In the genomic region with DNA sequence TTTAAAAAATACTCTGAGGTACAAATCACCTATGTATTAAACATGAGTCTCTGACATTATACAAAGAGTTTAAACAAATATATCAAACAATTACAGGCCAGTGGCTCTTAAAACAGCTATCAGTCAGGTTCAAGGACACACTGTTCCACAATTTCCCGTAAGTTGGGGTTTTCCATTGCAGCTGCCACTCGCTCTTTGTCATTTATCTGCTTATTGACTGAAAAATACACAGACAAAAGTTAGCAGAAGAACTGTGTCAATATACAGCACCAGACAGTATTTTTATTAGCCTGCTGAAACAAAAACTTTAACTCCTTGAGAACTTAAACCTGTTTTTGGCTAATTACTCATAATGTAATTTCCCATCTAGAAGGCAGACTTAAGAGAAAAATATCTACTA, we compare ENCODE assay signal across 18 cellular contexts. TPM values are rescaled to one million over a fixed set of nuclear protein-coding genes. Genes with fewer than 3 reads are reported as not detected.
DNase-seq lines count a peak whose midpoint lies in the region; ATAC-seq, FAIRE-seq and TF ChIP-seq lines count a peak whose summit lies in the region.
"Had no signal": no experiment of that assay in that cellular context is flagged by ENCODE, and none has a peak within 500 bp of the region (broad histone marks: within the 10 kb centered on the region; RNA-seq: fewer than 3 reads in every experiment).

No MANE protein-coding gene starts in this region.

- H3K4me1 Mint-ChIP-seq in WTC11 = 0 out of 2 replicates have a peak, but pooled peaks cover 3% of the 10 kb centered on the region

- H3K27ac ChIP-seq in HepG2 (ENCODE audit: extremely low read length, insufficient read depth, low read length) (peak overlapping the region; percentile 37), spleen (peak overlapping the region in 7 of 8 donors; percentile 48 to 77 (median 58)), uterus (peak overlapping the region in 1 of 2 donors; percentile 29)

- H3K9ac ChIP-seq in HepG2 (ENCODE audit: insufficient read depth, low read depth, low read length) = no peak overlapping the region

- H3K9me3 Mint-ChIP-seq in WTC11 = no peaks in the 10 kb centered on the region
- H3K9me3 Mint-ChIP-seq: activated CD4-positive, alpha-beta memory T cell treated with anti-CD3 and anti-CD28 coated beads for 36 hours; activated naive CD8-positive, alpha-beta T cell treated with anti-CD3 and anti-CD28 coated beads, Interleukin-2, amount 10 ng/mL, durations not matched to agents 7 days and 5 days; naive thymus-derived CD4-positive, alpha-beta T cell had no signal

- peak overlapping the region; percentile 59 for H3K4me2 ChIP-seq in HepG2 (ENCODE audit: low read depth, low read length)

- no peaks in the 10 kb centered on the region for H3K9me3 ChIP-seq in HepG2 (ENCODE audit: low read length)
- H3K9me3 ChIP-seq in spleen = no peaks in the 10 kb centered on the region
- no peaks in the 10 kb centered on the region for H3K9me3 ChIP-seq in uterus
- H3K9me3 ChIP-seq: lower lobe of right lung, tibial artery had no signal

- in situ Hi-C loops in HepG2 (cut with HindIII; ENCODE audit: extremely low pct_ligation_motif_present, low pct_unique_long_range_greater_than_20kb) = no loop called here

- no peaks in the 10 kb centered on the region for H3K27me3 Mint-ChIP-seq in WTC11 (ENCODE audit: low read depth)
- H3K27me3 Mint-ChIP-seq: activated CD4-positive, alpha-beta memory T cell treated with anti-CD3 and anti-CD28 coated beads for 36 hours; activated naive CD8-positive, alpha-beta T cell treated with anti-CD3 and anti-CD28 coated beads, Interleukin-2, amount 10 ng/mL, durations not matched to agents 7 days and 5 days; naive thymus-derived CD4-positive, alpha-beta T cell had no signal

- H3K4me3 ChIP-seq in HepG2 (replicated peaks in 1 of 3; ENCODE audit: insufficient read depth in 1 of 3, low read depth in 2 of 3, low read length in 3 of 3) = peak overlapping the region in 1 of 3 experiments; percentile 0; a peak in 1 of 6 replicates
- H3K4me3 ChIP-seq in spleen = no peak overlapping the region
- H3K4me3 ChIP-seq in uterus = no peak overlapping the region
- H3K4me3 ChIP-seq: dorsolateral prefrontal cortex, lower lobe of right lung, tibial artery had no signal

- WGBS in HepG2 (ENCODE audit: low lambda C conversion rate) = 0% methylated on average over 2 of the region's 2 CpGs
- WGBS in spleen, 5 donors = 74 to 81% (median 77%) methylated on average over 2 of the region's 2 CpGs

- H3K4me1 ChIP-seq in HepG2 (ENCODE audit: insufficient read depth, low read length) (peaks cover 53% of the 10 kb centered on the region), spleen (peaks cover under 1 to 58% (median 18%) of the 10 kb centered on the region in 6 donors), uterus (peaks cover 0 to 9% of the 10 kb centered on the region in 2 donors)

- peaks cover 28% of the 10 kb centered on the region for H3K36me3 Mint-ChIP-seq in WTC11

- intact Hi-C loops in HepG2 (cut with micrococcal nuclease; ENCODE audit: unreplicated experiment) = loop anchor here (2.0 kb wide), 1 partner anchor 20 kb away; a partner anchor contains a TSS
- intact Hi-C loops in spleen (cut with DNase I; ENCODE audit: low total_unique reads) = no loop called here
- intact Hi-C loops in uterus (cut with DNase I; ENCODE audit: low total_unique reads) = no loop called here

- peak; percentile 94 for FAIRE-seq in HepG2 (lab: Jason Lieb, UNC)
- FAIRE-seq: bronchial epithelial cell had no signal

- TF ChIP-seq CTCF in WTC11 (IDR thresholded peaks at IDR 0.05) (no peak), HepG2 (CRISPR knock-in tag; IDR thresholded peaks at IDR 0.05) (no peak), spleen (IDR thresholded peaks at IDR 0.05 in 8 of 11, conservative IDR thresholded peaks at IDR 0.05 in 3 of 11) (no peak), uterus (IDR thresholded peaks at IDR 0.05) (no peak), GM10248 (IDR thresholded peaks at IDR 0.05; ENCODE audit: control extremely low read depth, extremely low read depth, low read depth, missing control alignments) (no peak)

- no peak overlapping the region for H3K27ac Mint-ChIP-seq in WTC11
- H3K27ac Mint-ChIP-seq: activated CD4-positive, alpha-beta memory T cell treated with anti-CD3 and anti-CD28 coated beads for 36 hours; activated naive CD8-positive, alpha-beta T cell treated with anti-CD3 and anti-CD28 coated beads, Interleukin-2, amount 10 ng/mL, durations not matched to agents 7 days and 5 days had no signal

- no peaks in the 10 kb centered on the region for H3K27me3 ChIP-seq in HepG2 (ENCODE audit: control insufficient read depth in 1 of 2, insufficient read depth in 2 of 2, low read length in 2 of 2)
- no peaks in the 10 kb centered on the region for H3K27me3 ChIP-seq in spleen (replicated peaks in 1 of 7)
- no peaks in the 10 kb centered on the region for H3K27me3 ChIP-seq in uterus
- H3K27me3 ChIP-seq: dorsolateral prefrontal cortex, tibial artery had no signal

- POLR2A ChIA-PET in WTC11 (lab: Charles Lee) (no interaction called here), HepG2 (lab: Yijun Ruan, JAX) (interaction anchor here (1.5 to 6.9 kb wide), 3 partner anchors 21 to 462 kb away, joined by 3 to 88 read pairs (median 12); a partner anchor contains a TSS), GM10248 (lab: Yijun Ruan, JAX) (no interaction called here)

- peak; percentile 45 for DNase-seq in SHP77 treated with DMSO at 0.1 percent for 48 hours (lab: John Stamatoyannopoulos, UW)
- DNase-seq in SHP77 (lab: John Stamatoyannopoulos, UW) = no peak
- no peak for DNase-seq in WTC11 (ENCODE audit: low spot score)
- peak; percentile 91 for DNase-seq in HepG2 (ENCODE audit: low spot score)
- DNase-seq in spleen = no peak
- no peak for DNase-seq in uterus
- DNase-seq in GM10248 (ENCODE audit: extremely low spot score) = no peak
- DNase-seq in NCI-H2171 (lab: John Stamatoyannopoulos, UW) = no peak
- DNase-seq: activated CD4-positive, alpha-beta memory T cell treated with anti-CD3 and anti-CD28 coated beads for 36 hours; activated naive CD8-positive, alpha-beta T cell treated with anti-CD3 and anti-CD28 coated beads, Interleukin-2, amount 10 ng/mL, durations not matched to agents 7 days and 5 days; activated T-cell treated with anti-CD3 and anti-CD28 coated beads, Interleukin-2, amount 50 U/mL, for 48 hours; dorsolateral prefrontal cortex; lower lobe of right lung; naive thymus-derived CD4-positive, alpha-beta T cell; NCI-H1436; tibial artery had no signal

- no peaks in the 10 kb centered on the region for H3K79me2 ChIP-seq in HepG2 (ENCODE audit: insufficient read depth, low read length)

- TF ChIP-seq POLR2A in HepG2 (IDR thresholded peaks at IDR 0.05; ENCODE audit: insufficient read depth in 1 of 2, low read depth in 2 of 2, low read length in 2 of 2) (no peak), spleen (IDR thresholded peaks at IDR 0.05) (no peak), uterus (IDR thresholded peaks at IDR 0.05) (no peak)

- ATAC-seq in WTC11 = no peak
- peak; percentile 74 for ATAC-seq in HepG2
- ATAC-seq: esophagus mucosa; naive thymus-derived CD4-positive, alpha-beta T cell had no signal

- TF ChIP-seq RAD21 in HepG2 (CRISPR knock-in tag; IDR thresholded peaks at IDR 0.05) = no peak

- H3K4me3 Mint-ChIP-seq in WTC11 = no peak overlapping the region
- H3K4me3 Mint-ChIP-seq: activated CD4-positive, alpha-beta memory T cell treated with anti-CD3 and anti-CD28 coated beads for 36 hours; activated naive CD8-positive, alpha-beta T cell treated with anti-CD3 and anti-CD28 coated beads, Interleukin-2, amount 10 ng/mL, durations not matched to agents 7 days and 5 days; naive thymus-derived CD4-positive, alpha-beta T cell had no signal

- H3K36me3 ChIP-seq in HepG2 (replicated peaks in 1 of 2; ENCODE audit: control insufficient read depth in 1 of 2, insufficient read depth in 2 of 2, low read length in 2 of 2) (peaks cover 3 to 5% of the 10 kb centered on the region in 2 experiments; a peak in 2 of 5 replicates), spleen (peaks cover 0 to 66% (median 22%) of the 10 kb centered on the region in 6 donors), uterus (no peaks in the 10 kb centered on the region)

- BruUV-seq in HepG2 (replicated peaks; lab: Mats Ljungman, UMichigan) = no TSS peak

- TF ChIP-seq EP300 in HepG2 (IDR thresholded peaks at IDR 0.05; ENCODE audit: low read depth in 2 of 2, low read length in 2 of 2) (peak; percentile 26 to 96; a peak in 2 of 4 replicates), HepG2 (CRISPR knock-in tag; IDR thresholded peaks at IDR 0.05; ENCODE audit: borderline replicate concordance) (peak; percentile 93)

- CTCF ChIA-PET in WTC11 (lab: Charles Lee) = no interaction called here
- CTCF ChIA-PET in HepG2 (lab: Yijun Ruan, JAX; ENCODE audit: low intra/inter-chr PET ratio, low total read pairs) = no interaction called here
- CTCF ChIA-PET in GM10248 (lab: Yijun Ruan, JAX) = interaction anchor here (0.7 to 2.0 kb wide), 6 partner anchors 11 to 463 kb away, joined by 3 to 7 read pairs (median 4); a partner anchor contains a TSS

- no peak overlapping the region for H2AFZ ChIP-seq in HepG2 (ENCODE audit: low read length)

- no peaks in the 10 kb centered on the region for H4K20me1 ChIP-seq in HepG2 (ENCODE audit: insufficient read depth, low read length)

RNA-seq across cellular contexts. Expression of a gene that starts 20.8 kb away (rescaled TPM):
- total RNA-seq in WTC11 (2021) = 67.6 to 73.6 TPM (median 72.3 TPM) in 3 replicates
- 100 and 114 TPM in 2 replicates for total RNA-seq in HepG2 (2016; rRNA removed; fragmentation: Illumina TruSeq; extraction: Trizol)
- 117 and 120 TPM in 2 replicates for total RNA-seq in HepG2 (2016; cell fraction: cytosol; rRNA removed; fragmentation: Illumina TruSeq; extraction: Trizol; ENCODE audit: low read depth)
- total RNA-seq in HepG2 (2016; cell fraction: insoluble cytoplasmic fraction; rRNA removed; fragmentation: Illumina TruSeq; extraction: Trizol) = 104 and 128 TPM in 2 replicates
- total RNA-seq in HepG2 (2016; cell fraction: membrane; rRNA removed; fragmentation: Illumina TruSeq; extraction: Trizol) = 188 and 189 TPM in 2 replicates
- total RNA-seq in HepG2 (2016; cell fraction: nucleus; rRNA removed; fragmentation: Illumina TruSeq; extraction: Trizol) = 45.9 and 47.2 TPM in 2 replicates
- polyA plus RNA-seq in HepG2 (2011; rRNA removed) = 60.7 and 83.0 TPM in 2 replicates
- 47.8 and 57.9 TPM in 2 replicates for polyA plus RNA-seq in HepG2 (2011; cell fraction: cytosol; rRNA removed)
- polyA plus RNA-seq in HepG2 (2011; cell fraction: nucleus; rRNA removed) = 10.1 and 17.2 TPM in 2 replicates
- 66.7 and 86.2 TPM in 2 replicates for polyA plus RNA-seq in HepG2 (2012)
- 136 and 156 TPM in 2 replicates for polyA plus RNA-seq in HepG2 (2016; cell fraction: cytosol; fragmentation: Illumina TruSeq; extraction: Trizol; ENCODE audit: low read depth)
- 144 and 157 TPM in 2 replicates for polyA plus RNA-seq in HepG2 (2016; cell fraction: insoluble cytoplasmic fraction; fragmentation: Illumina TruSeq; extraction: Trizol; ENCODE audit: low read depth)
- 185 and 196 TPM in 2 replicates for polyA plus RNA-seq in HepG2 (2016; cell fraction: membrane; fragmentation: Illumina TruSeq; extraction: Trizol; ENCODE audit: low read depth)
- polyA plus RNA-seq in HepG2 (2016; cell fraction: nucleus; fragmentation: Illumina TruSeq; extraction: Trizol; ENCODE audit: insufficient read depth, low read depth) = 78.4 and 88.1 TPM in 2 replicates
- polyA minus RNA-seq in HepG2 (2011; rRNA and poly(A)+ RNA removed; ENCODE audit: low replicate concordance) = 5.8 and 12.6 TPM in 2 replicates
- polyA minus RNA-seq in HepG2 (2011; cell fraction: cytosol; rRNA and poly(A)+ RNA removed) = 13.1 and 13.5 TPM in 2 replicates
- polyA minus RNA-seq in HepG2 (2011; cell fraction: nucleus; rRNA and poly(A)+ RNA removed) = 11.3 and 13.7 TPM in 2 replicates
- total RNA-seq in spleen = 100 to 1,000 TPM in 1 of 7 donors, 10 to 100 TPM in 6; 42.2 to 112 (median 53.4) TPM
- polyA plus RNA-seq in spleen = 100 to 1,000 TPM; 109 to 129 (median 122) TPM
- total RNA-seq in uterus = 10 to 100 TPM; 21.4 to 53.8 (median 34.3) TPM

RNA-seq across cellular contexts. Expression of a gene that starts 23.0 kb away (rescaled TPM):
- total RNA-seq in WTC11 (2021) = 60.2 to 65.7 TPM (median 61.8 TPM) in 3 replicates
- total RNA-seq in HepG2 (2016; rRNA removed; fragmentation: Illumina TruSeq; extraction: Trizol) = 29.3 and 58.2 TPM in 2 replicates
- 12.4 and 14.5 TPM in 2 replicates for total RNA-seq in HepG2 (2016; cell fraction: cytosol; rRNA removed; fragmentation: Illumina TruSeq; extraction: Trizol; ENCODE audit: low read depth)
- total RNA-seq in HepG2 (2016; cell fraction: insoluble cytoplasmic fraction; rRNA removed; fragmentation: Illumina TruSeq; extraction: Trizol) = 28.7 and 54.5 TPM in 2 replicates
- total RNA-seq in HepG2 (2016; cell fraction: membrane; rRNA removed; fragmentation: Illumina TruSeq; extraction: Trizol) = 20.0 and 22.0 TPM in 2 replicates
- total RNA-seq in HepG2 (2016; cell fraction: nucleus; rRNA removed; fragmentation: Illumina TruSeq; extraction: Trizol) = 37.1 and 41.6 TPM in 2 replicates
- 60.1 and 63.5 TPM in 2 replicates for polyA plus RNA-seq in HepG2 (2011; rRNA removed)
- polyA plus RNA-seq in HepG2 (2011; cell fraction: cytosol; rRNA removed) = 48.1 and 49.3 TPM in 2 replicates
- polyA plus RNA-seq in HepG2 (2011; cell fraction: nucleus; rRNA removed) = 116 and 118 TPM in 2 replicates
- 46.7 and 52.1 TPM in 2 replicates for polyA plus RNA-seq in HepG2 (2012)
- 14.2 and 16.4 TPM in 2 replicates for polyA plus RNA-seq in HepG2 (2016; cell fraction: cytosol; fragmentation: Illumina TruSeq; extraction: Trizol; ENCODE audit: low read depth)
- polyA plus RNA-seq in HepG2 (2016; cell fraction: insoluble cytoplasmic fraction; fragmentation: Illumina TruSeq; extraction: Trizol; ENCODE audit: low read depth) = 117 and 119 TPM in 2 replicates
- 22.7 and 27.4 TPM in 2 replicates for polyA plus RNA-seq in HepG2 (2016; cell fraction: membrane; fragmentation: Illumina TruSeq; extraction: Trizol; ENCODE audit: low read depth)
- 118 and 124 TPM in 2 replicates for polyA plus RNA-seq in HepG2 (2016; cell fraction: nucleus; fragmentation: Illumina TruSeq; extraction: Trizol; ENCODE audit: insufficient read depth, low read depth)
- polyA minus RNA-seq in HepG2 (2011; rRNA and poly(A)+ RNA removed; ENCODE audit: low replicate concordance) = 89.7 and 117 TPM in 2 replicates
- 36.7 and 43.3 TPM in 2 replicates for polyA minus RNA-seq in HepG2 (2011; cell fraction: cytosol; rRNA and poly(A)+ RNA removed)
- polyA minus RNA-seq in HepG2 (2011; cell fraction: nucleus; rRNA and poly(A)+ RNA removed) = 56.4 and 70.6 TPM in 2 replicates
- total RNA-seq in spleen = 100 to 1,000 TPM in 6 of 7 donors, 10 to 100 TPM in 1; 99.9 to 161 (median 134) TPM
- polyA plus RNA-seq in spleen = 10 to 100 TPM; 45.5 to 73.7 (median 58.0) TPM
- total RNA-seq in uterus = 100 to 1,000 TPM in 2 of 4 donors, 10 to 100 TPM in 2; 74.5 to 178 (median 95.5) TPM

RNA-seq across cellular contexts. Expression of a gene that starts 26.5 kb away (rescaled TPM):
- total RNA-seq in WTC11 (2021) (1.0 to 2.3 TPM (median 1.5 TPM) in 3 replicates), HepG2 (2016; rRNA removed; fragmentation: Illumina TruSeq; extraction: Trizol) (0.14 and 0.33 TPM in 2 replicates), spleen (10 to 100 TPM; 12.2 to 38.3 (median 20.6) TPM), uterus (1 to 10 TPM in 3 of 4 donors, under 1 TPM in 1; 0.88 to 5.3 (median 1.4) TPM)
- not detected in 2 replicates for total RNA-seq in HepG2 (2016; cell fraction: cytosol; rRNA removed; fragmentation: Illumina TruSeq; extraction: Trizol; ENCODE audit: low read depth)
- 0.09 TPM in 1 of 2 replicates, not detected in the other for total RNA-seq in HepG2 (2016; cell fraction: insoluble cytoplasmic fraction; rRNA removed; fragmentation: Illumina TruSeq; extraction: Trizol)
- not detected in 2 replicates for total RNA-seq in HepG2 (2016; cell fraction: membrane; rRNA removed; fragmentation: Illumina TruSeq; extraction: Trizol)
- total RNA-seq in HepG2 (2016; cell fraction: nucleus; rRNA removed; fragmentation: Illumina TruSeq; extraction: Trizol) = not detected in 2 replicates
- polyA plus RNA-seq in HepG2 (2011; rRNA removed) (0.63 and 1.3 TPM in 2 replicates), spleen (1 to 10 TPM; 4.9 to 7.6 (median 6.0) TPM)
- 0.43 and 1.0 TPM in 2 replicates for polyA plus RNA-seq in HepG2 (2011; cell fraction: cytosol; rRNA removed)
- 1.5 and 4.0 TPM in 2 replicates for polyA plus RNA-seq in HepG2 (2011; cell fraction: nucleus; rRNA removed)
- 1.0 and 1.1 TPM in 2 replicates for polyA plus RNA-seq in HepG2 (2012)
- not detected in 2 replicates for polyA plus RNA-seq in HepG2 (2016; cell fraction: cytosol; fragmentation: Illumina TruSeq; extraction: Trizol; ENCODE audit: low read depth)
- 0.14 TPM in 1 of 2 replicates, not detected in the other for polyA plus RNA-seq in HepG2 (2016; cell fraction: insoluble cytoplasmic fraction; fragmentation: Illumina TruSeq; extraction: Trizol; ENCODE audit: low read depth)
- polyA plus RNA-seq in HepG2 (2016; cell fraction: membrane; fragmentation: Illumina TruSeq; extraction: Trizol; ENCODE audit: low read depth) = not detected in 2 replicates
- 0.13 and 0.64 TPM in 2 replicates for polyA plus RNA-seq in HepG2 (2016; cell fraction: nucleus; fragmentation: Illumina TruSeq; extraction: Trizol; ENCODE audit: insufficient read depth, low read depth)
- 0.74 and 9.0 TPM in 2 replicates for polyA minus RNA-seq in HepG2 (2011; rRNA and poly(A)+ RNA removed; ENCODE audit: low replicate concordance)
- 0.69 and 0.97 TPM in 2 replicates for polyA minus RNA-seq in HepG2 (2011; cell fraction: cytosol; rRNA and poly(A)+ RNA removed)
- polyA minus RNA-seq in HepG2 (2011; cell fraction: nucleus; rRNA and poly(A)+ RNA removed) = 1.5 and 2.6 TPM in 2 replicates
- polyA plus RNA-seq: naive thymus-derived CD4-positive, alpha-beta T cell had no signal

Comparison
In these comparisons a context has a peak if more than half of its experiments do, and no peak if none do; other contexts are left out.
1. DNase-seq: peak in SHP77 treated with DMSO at 0.1 percent for 48 hours (single experiment) and HepG2 (single experiment); none in SHP77 (0 of 2), WTC11 (single experiment), spleen (single experiment), uterus (0 of 2), GM10248 (single experiment) and NCI-H2171 (single experiment).